Comparison of ENCODE assay signal across 1 cellular context in the genomic region with DNA sequence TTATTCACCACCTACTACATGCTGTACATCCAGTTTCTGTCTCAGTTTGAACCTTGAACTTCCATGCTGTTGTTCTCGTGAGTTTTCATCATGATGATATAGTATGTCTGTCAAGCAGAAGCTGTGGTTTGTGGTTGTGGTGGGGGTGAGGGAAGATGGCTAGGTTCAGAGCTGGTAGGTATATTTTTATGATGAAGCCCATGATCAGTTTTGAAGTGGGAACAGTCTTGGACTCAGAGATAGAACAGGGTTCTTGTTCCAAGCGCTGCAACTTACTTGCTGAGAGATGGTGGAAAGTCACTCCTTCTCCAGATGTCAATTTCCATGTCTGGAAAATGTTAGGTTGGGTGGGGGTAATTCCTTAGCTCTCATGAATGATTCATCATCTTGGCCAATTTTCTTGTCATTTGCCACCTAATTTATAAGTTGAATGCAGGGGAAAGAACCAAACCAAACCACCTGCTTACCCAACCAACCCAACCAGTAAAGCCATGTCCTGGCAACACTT.
A peak's percentile ranks its signal among the peaks of the same experiment; 100 is the strongest.
TF ChIP-seq lines count a peak whose summit lies in the region.

No MANE protein-coding gene starts in this region.

TF ChIP-seq in GM12878, 131 proteins besides CTCF, POLR2A, EP300 and RAD21 (continued from another document):
- no peak for TF ChIP-seq SRF (IDR thresholded peaks at IDR 0.05; ENCODE audit: low read depth in 2 of 2, low read length in 2 of 2)
- no peak for TF ChIP-seq NR2C2 (IDR thresholded peaks at IDR 0.05; ENCODE audit: borderline replicate concordance, control insufficient read depth, insufficient read length, low read depth)
- peak; percentile 71 to 80; a peak in 3 of 4 replicates for TF ChIP-seq BHLHE40 (IDR thresholded peaks at IDR 0.05; ENCODE audit: borderline replicate concordance in 1 of 2, low read depth in 2 of 2, low read length in 1 of 2)
- TF ChIP-seq BMI1 (IDR thresholded peaks at IDR 0.05; ENCODE audit: borderline replicate concordance) = peak; percentile 40; the same call in 1 of the 2 replicates
- TF ChIP-seq DPF2 (IDR thresholded peaks at IDR 0.05) = peak; percentile 91
- TF ChIP-seq, protein P1, sequence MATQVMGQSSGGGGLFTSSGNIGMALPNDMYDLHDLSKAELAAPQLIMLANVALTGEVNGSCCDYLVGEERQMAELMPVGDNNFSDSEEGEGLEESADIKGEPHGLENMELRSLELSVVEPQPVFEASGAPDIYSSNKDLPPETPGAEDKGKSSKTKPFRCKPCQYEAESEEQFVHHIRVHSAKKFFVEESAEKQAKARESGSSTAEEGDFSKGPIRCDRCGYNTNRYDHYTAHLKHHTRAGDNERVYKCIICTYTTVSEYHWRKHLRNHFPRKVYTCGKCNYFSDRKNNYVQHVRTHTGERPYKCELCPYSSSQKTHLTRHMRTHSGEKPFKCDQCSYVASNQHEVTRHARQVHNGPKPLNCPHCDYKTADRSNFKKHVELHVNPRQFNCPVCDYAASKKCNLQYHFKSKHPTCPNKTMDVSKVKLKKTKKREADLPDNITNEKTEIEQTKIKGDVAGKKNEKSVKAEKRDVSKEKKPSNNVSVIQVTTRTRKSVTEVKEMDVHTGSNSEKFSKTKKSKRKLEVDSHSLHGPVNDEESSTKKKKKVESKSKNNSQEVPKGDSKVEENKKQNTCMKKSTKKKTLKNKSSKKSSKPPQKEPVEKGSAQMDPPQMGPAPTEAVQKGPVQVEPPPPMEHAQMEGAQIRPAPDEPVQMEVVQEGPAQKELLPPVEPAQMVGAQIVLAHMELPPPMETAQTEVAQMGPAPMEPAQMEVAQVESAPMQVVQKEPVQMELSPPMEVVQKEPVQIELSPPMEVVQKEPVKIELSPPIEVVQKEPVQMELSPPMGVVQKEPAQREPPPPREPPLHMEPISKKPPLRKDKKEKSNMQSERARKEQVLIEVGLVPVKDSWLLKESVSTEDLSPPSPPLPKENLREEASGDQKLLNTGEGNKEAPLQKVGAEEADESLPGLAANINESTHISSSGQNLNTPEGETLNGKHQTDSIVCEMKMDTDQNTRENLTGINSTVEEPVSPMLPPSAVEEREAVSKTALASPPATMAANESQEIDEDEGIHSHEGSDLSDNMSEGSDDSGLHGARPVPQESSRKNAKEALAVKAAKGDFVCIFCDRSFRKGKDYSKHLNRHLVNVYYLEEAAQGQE (IDR thresholded peaks at IDR 0.05; ENCODE audit: low read depth, low read length) = no peak
- peak; percentile 79; the same call in 1 of the 2 replicates for TF ChIP-seq NFIC (IDR thresholded peaks at IDR 0.05; ENCODE audit: low read depth, low read length)
- TF ChIP-seq, protein P2, sequence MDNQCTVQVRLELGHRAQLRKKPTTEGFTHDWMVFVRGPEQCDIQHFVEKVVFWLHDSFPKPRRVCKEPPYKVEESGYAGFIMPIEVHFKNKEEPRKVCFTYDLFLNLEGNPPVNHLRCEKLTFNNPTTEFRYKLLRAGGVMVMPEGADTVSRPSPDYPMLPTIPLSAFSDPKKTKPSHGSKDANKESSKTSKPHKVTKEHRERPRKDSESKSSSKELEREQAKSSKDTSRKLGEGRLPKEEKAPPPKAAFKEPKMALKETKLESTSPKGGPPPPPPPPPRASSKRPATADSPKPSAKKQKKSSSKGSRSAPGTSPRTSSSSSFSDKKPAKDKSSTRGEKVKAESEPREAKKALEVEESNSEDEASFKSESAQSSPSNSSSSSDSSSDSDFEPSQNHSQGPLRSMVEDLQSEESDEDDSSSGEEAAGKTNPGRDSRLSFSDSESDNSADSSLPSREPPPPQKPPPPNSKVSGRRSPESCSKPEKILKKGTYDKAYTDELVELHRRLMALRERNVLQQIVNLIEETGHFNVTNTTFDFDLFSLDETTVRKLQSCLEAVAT (IDR thresholded peaks at IDR 0.05) = peak; percentile 98
- TF ChIP-seq SUPT20H (IDR thresholded peaks at IDR 0.05; ENCODE audit: borderline replicate concordance, control insufficient read depth, low read depth, low read length) = no peak
- TF ChIP-seq IRF4 (IDR thresholded peaks at IDR 0.05; ENCODE audit: low read depth, low read length) = no peak
- peak; percentile 35; the same call in 1 of the 2 replicates for TF ChIP-seq CREB1 (IDR thresholded peaks at IDR 0.05; ENCODE audit: low read depth)
- peak; percentile 30; the same call in 1 of the 2 replicates for TF ChIP-seq GATAD2B (conservative IDR thresholded peaks at IDR 0.05; ENCODE audit: low read depth)
- TF ChIP-seq, protein P3, sequence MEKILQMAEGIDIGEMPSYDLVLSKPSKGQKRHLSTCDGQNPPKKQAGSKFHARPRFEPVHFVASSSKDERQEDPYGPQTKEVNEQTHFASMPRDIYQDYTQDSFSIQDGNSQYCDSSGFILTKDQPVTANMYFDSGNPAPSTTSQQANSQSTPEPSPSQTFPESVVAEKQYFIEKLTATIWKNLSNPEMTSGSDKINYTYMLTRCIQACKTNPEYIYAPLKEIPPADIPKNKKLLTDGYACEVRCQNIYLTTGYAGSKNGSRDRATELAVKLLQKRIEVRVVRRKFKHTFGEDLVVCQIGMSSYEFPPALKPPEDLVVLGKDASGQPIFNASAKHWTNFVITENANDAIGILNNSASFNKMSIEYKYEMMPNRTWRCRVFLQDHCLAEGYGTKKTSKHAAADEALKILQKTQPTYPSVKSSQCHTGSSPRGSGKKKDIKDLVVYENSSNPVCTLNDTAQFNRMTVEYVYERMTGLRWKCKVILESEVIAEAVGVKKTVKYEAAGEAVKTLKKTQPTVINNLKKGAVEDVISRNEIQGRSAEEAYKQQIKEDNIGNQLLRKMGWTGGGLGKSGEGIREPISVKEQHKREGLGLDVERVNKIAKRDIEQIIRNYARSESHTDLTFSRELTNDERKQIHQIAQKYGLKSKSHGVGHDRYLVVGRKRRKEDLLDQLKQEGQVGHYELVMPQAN (conservative IDR thresholded peaks at IDR 0.05) = no peak
- peak; percentile 53; the same call in 1 of the 2 replicates for TF ChIP-seq MTA3 (IDR thresholded peaks at IDR 0.05; ENCODE audit: borderline replicate concordance, low read length)
- TF ChIP-seq BRCA1 (IDR thresholded peaks at IDR 0.05; ENCODE audit: low read depth, low read length) = no peak
- TF ChIP-seq TCF7 (IDR thresholded peaks at IDR 0.05; ENCODE audit: borderline replicate concordance) = no peak
- TF ChIP-seq, protein P4, sequence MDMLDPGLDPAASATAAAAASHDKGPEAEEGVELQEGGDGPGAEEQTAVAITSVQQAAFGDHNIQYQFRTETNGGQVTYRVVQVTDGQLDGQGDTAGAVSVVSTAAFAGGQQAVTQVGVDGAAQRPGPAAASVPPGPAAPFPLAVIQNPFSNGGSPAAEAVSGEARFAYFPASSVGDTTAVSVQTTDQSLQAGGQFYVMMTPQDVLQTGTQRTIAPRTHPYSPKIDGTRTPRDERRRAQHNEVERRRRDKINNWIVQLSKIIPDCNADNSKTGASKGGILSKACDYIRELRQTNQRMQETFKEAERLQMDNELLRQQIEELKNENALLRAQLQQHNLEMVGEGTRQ (IDR thresholded peaks at IDR 0.05; ENCODE audit: borderline replicate concordance, low read depth, low read length) = no peak
